13 cellular contexts compared by ENCODE assay signal in genomic region chr2:9668686-9669338, GRCh38. TPM values are rescaled to one million over a fixed set of nuclear protein-coding genes. Genes with fewer than 3 reads are reported as not detected.
DNase-seq lines count a peak whose midpoint lies in the region; TF ChIP-seq lines count a peak whose summit lies in the region.
"Had no signal": no experiment of that assay in that cellular context is flagged by ENCODE, and none has a peak within 500 bp of the region (broad histone marks: within the 10 kb centered on the region; RNA-seq: fewer than 3 reads in every experiment).

No MANE protein-coding gene starts in this region.

- no peaks in the 10 kb centered on the region for H3K9me3 ChIP-seq in GM23248 (ENCODE audit: low read depth)

- no peaks in the 10 kb centered on the region for H3K36me3 Mint-ChIP-seq in osteocyte (ENCODE audit: unreplicated experiment)
- H3K36me3 Mint-ChIP-seq: CD4-positive, CD25-positive, alpha-beta regulatory T cell; neural progenitor cell had no signal

- 40 to 41% methylated on average over 5 of the region's 5 CpGs for WGBS in GM23248 (ENCODE audit: low coverage in 1 of 2, low lambda C conversion rate in 2 of 2, missing lambda C conversion rate in 2 of 2), 2 experiments

- H3K4me1 ChIP-seq in GM23248 (ENCODE audit: insufficient read depth): peaks cover 24% of the 10 kb centered on the region
- H3K4me1 ChIP-seq: neural progenitor cell had no signal

- TF ChIP-seq CTCF in osteocyte (IDR thresholded peaks at IDR 0.05): no peak

- H3K27ac ChIP-seq in GM23248 (peak overlapping the region; percentile 5; the same call in 1 of the 2 replicates), caudate nucleus (ENCODE audit: low read depth, low read length) (no peak overlapping the region)
- H3K27ac ChIP-seq: hepatocyte, neural progenitor cell, skin epidermis had no signal

- H3K4me1 Mint-ChIP-seq in osteocyte (ENCODE audit: unreplicated experiment): peaks cover 47% of the 10 kb centered on the region

- no peak overlapping the region for H3K9ac ChIP-seq in GM23248
- H3K9ac ChIP-seq: neural progenitor cell had no signal

- H3K9me2 ChIP-seq in GM23248 (ENCODE audit: insufficient read depth): no peaks in the 10 kb centered on the region

- H3K4me3 ChIP-seq in GM23248: no peak overlapping the region
- H3K4me3 ChIP-seq: hepatocyte, neural progenitor cell, skin epidermis had no signal

- H3K79me2 ChIP-seq in GM23248 (ENCODE audit: insufficient read depth): no peaks in the 10 kb centered on the region
- H3K79me2 ChIP-seq: hepatocyte had no signal

- H4K20me1 ChIP-seq in GM23248 (ENCODE audit: insufficient read depth): no peaks in the 10 kb centered on the region

- no peaks in the 10 kb centered on the region for H3K27me3 Mint-ChIP-seq in osteocyte (ENCODE audit: unreplicated experiment)
- H3K27me3 Mint-ChIP-seq: activated naive CD8-positive, alpha-beta T cell treated with anti-CD3 and anti-CD28 coated beads, Interleukin-2, amount 50 U/mL, for 24 hours had no signal

- in situ Hi-C loops in GM23248 (cut with MboI): no loop called here

- peak overlapping the region; percentile 67 for H3K27ac Mint-ChIP-seq in osteocyte (ENCODE audit: unreplicated experiment)
- H3K27ac Mint-ChIP-seq: activated naive CD8-positive, alpha-beta T cell treated with anti-CD3 and anti-CD28 coated beads, Interleukin-2, amount 50 U/mL, for 24 hours; CD4-positive, CD25-positive, alpha-beta regulatory T cell; neural progenitor cell had no signal

- peak overlapping the region; percentile 36; the same call in 1 of the 2 replicates for H2AFZ ChIP-seq in GM23248
- H2AFZ ChIP-seq: hepatocyte, neural progenitor cell had no signal

- no peak overlapping the region for H3K4me3 Mint-ChIP-seq in osteocyte (ENCODE audit: unreplicated experiment)
- H3K4me3 Mint-ChIP-seq: activated naive CD8-positive, alpha-beta T cell treated with anti-CD3 and anti-CD28 coated beads, Interleukin-2, amount 50 U/mL, for 24 hours; neural progenitor cell had no signal

- H3K9me3 Mint-ChIP-seq in osteocyte (ENCODE audit: unreplicated experiment): no peaks in the 10 kb centered on the region
- H3K9me3 Mint-ChIP-seq: activated naive CD8-positive, alpha-beta T cell treated with anti-CD3 and anti-CD28 coated beads, Interleukin-2, amount 50 U/mL, for 24 hours; CD4-positive, CD25-positive, alpha-beta regulatory T cell; neural progenitor cell had no signal

- H3K4me2 ChIP-seq in GM23248 (ENCODE audit: unreplicated experiment): no peak overlapping the region
- H3K4me2 ChIP-seq: hepatocyte, neural progenitor cell had no signal

- no peaks in the 10 kb centered on the region for H3K27me3 ChIP-seq in GM23248 (replicated peaks; ENCODE audit: insufficient read depth)
- H3K27me3 ChIP-seq: neural progenitor cell had no signal

- no peaks in the 10 kb centered on the region for H3K36me3 ChIP-seq in GM23248 (ENCODE audit: low read depth)
- H3K36me3 ChIP-seq: neural progenitor cell had no signal

- DNase-seq in GM23248 (peak; percentile 36), NCI-H187 (lab: John Stamatoyannopoulos, UW) (peak; percentile 84 to 87), SHP77 (lab: John Stamatoyannopoulos, UW) (peak; percentile 71 to 81), osteocyte (ENCODE audit: extremely low spot score, unreplicated experiment) (no peak), SW480 (ENCODE audit: low spot score) (no peak), caudate nucleus (lab: John Stamatoyannopoulos, UW) (no peak), OCI-M2 (lab: John Stamatoyannopoulos, UW; ENCODE audit: unreplicated experiment) (no peak)
- DNase-seq: activated naive CD8-positive, alpha-beta T cell treated with anti-CD3 and anti-CD28 coated beads, Interleukin-2, amount 50 U/mL, for 24 hours; CD4-positive, CD25-positive, alpha-beta regulatory T cell; HCEC 1CT had no signal

- 0 out of 2 replicates have a peak, but pooled peaks cover 12% of the 10 kb centered on the region for H3F3A ChIP-seq in GM23248 (ENCODE audit: insufficient read depth)

RNA-seq across cellular contexts. Expression of gene YWHAQ, which starts 38.0 kb away (rescaled TPM):
- total RNA-seq in GM23248 (2014; rRNA removed; shearing (Covaris generic)): 397 and 400 TPM in 2 replicates
- 694 and 728 TPM in 2 replicates for polyA plus RNA-seq in GM23248 (2016; fragmentation: Nextera tagmentation; extraction: Ambion mirVana)
- total RNA-seq in osteocyte: 296 and 307 TPM in 2 replicates

Comparison
In these comparisons a context has a peak if more than half of its experiments do, and no peak if none do; other contexts are left out.
1. DNase-seq: peak in GM23248 (single experiment), NCI-H187 (2 of 2) and SHP77 (2 of 2); none in osteocyte (single experiment), SW480 (single experiment), caudate nucleus (0 of 61) and OCI-M2 (single experiment).